Comparison of ENCODE assay signal across 19 cellular contexts in genomic region chrY:12701181-12701695, GRCh38. TPM values are rescaled to one million over a fixed set of nuclear protein-coding genes. Genes with fewer than 3 reads are reported as not detected.
DNase-seq lines count a peak whose midpoint lies in the region; ATAC-seq and TF ChIP-seq lines count a peak whose summit lies in the region.
"Had no signal": no experiment of that assay in that cellular context is flagged by ENCODE, and none has a peak within 500 bp of the region (broad histone marks: within the 10 kb centered on the region; RNA-seq: fewer than 3 reads in every experiment).

Gene USP9Y, plus strand, starts transcription at chrY:12701231. Its CDS starts 8,217 bp downstream, at chrY:12709448.

- POLR2A ChIA-PET in activated B cell treated with CpG ODN at 0.5 μM for 24 hours (lab: Charles Lee) = no interaction called here

- no peaks in the 10 kb centered on the region for H3K27me3 ChIP-seq in kidney epithelial cell (ENCODE audit: control insufficient read depth, insufficient read depth, low read length)
- H3K27me3 ChIP-seq: brain microvascular endothelial cell, gastrocnemius medialis, upper lobe of left lung had no signal

- CTCF ChIA-PET in activated B cell treated with CpG ODN at 0.5 μM for 24 hours (lab: Charles Lee) = no interaction called here

- DNase-seq in natural killer cell = no peak
- no peak for DNase-seq in natural killer cell treated with Interleukin-12 subunit alpha and Interleukin-12 subunit beta and Interleukin-15 and Interleukin-18, amount 100 ng/mL, for 72 hours (ENCODE audit: low spot score)
- DNase-seq in activated B cell treated with CpG ODN at 0.5 μM for 24 hours = no peak
- no peak for DNase-seq in kidney epithelial cell (ENCODE audit: low read depth)
- no peak for DNase-seq in AML-193 (lab: John Stamatoyannopoulos, UW)
- DNase-seq: brain microvascular endothelial cell; CD4-positive, alpha-beta memory T cell; effector memory CD8-positive, alpha-beta T cell; gastrocnemius medialis; GF-D8; IMR-90; islet precursor cell; NCI-H1048; NCI-H2227 treated with DMSO at 0.1 percent for 48 hours; upper lobe of left lung; WERI-Rb-1 had no signal

- H3K27me3 Mint-ChIP-seq in natural killer cell (ENCODE audit: low read depth in 2 of 2) (no peaks in the 10 kb centered on the region), activated B cell treated with CpG ODN at 0.5 μM for 24 hours (no peaks in the 10 kb centered on the region)
- H3K27me3 Mint-ChIP-seq in natural killer cell treated with Interleukin-12 subunit alpha and Interleukin-12 subunit beta and Interleukin-15 and Interleukin-18, amount 100 ng/mL, for 72 hours = no peaks in the 10 kb centered on the region
- H3K27me3 Mint-ChIP-seq: CD4-positive, alpha-beta memory T cell; effector memory CD8-positive, alpha-beta T cell had no signal

- H3K4me1 Mint-ChIP-seq in natural killer cell (peaks cover 0 to 18% of the 10 kb centered on the region in 2 donors), activated B cell treated with CpG ODN at 0.5 μM for 24 hours (peaks cover 17% of the 10 kb centered on the region)
- H3K4me1 Mint-ChIP-seq in natural killer cell treated with Interleukin-12 subunit alpha and Interleukin-12 subunit beta and Interleukin-15 and Interleukin-18, amount 100 ng/mL, for 72 hours (ENCODE audit: low read depth in 2 of 2) = peaks cover 0 to 11% of the 10 kb centered on the region in 2 donors

- H3K36me3 Mint-ChIP-seq in natural killer cell = no peaks in the 10 kb centered on the region
- peaks cover 28% of the 10 kb centered on the region for H3K36me3 Mint-ChIP-seq in natural killer cell treated with Interleukin-12 subunit alpha and Interleukin-12 subunit beta and Interleukin-15 and Interleukin-18, amount 100 ng/mL, for 72 hours
- H3K36me3 Mint-ChIP-seq in activated B cell treated with CpG ODN at 0.5 μM for 24 hours (ENCODE audit: low read depth) = peaks cover 53% of the 10 kb centered on the region

- no peaks in the 10 kb centered on the region for H3K9me3 Mint-ChIP-seq in natural killer cell
- no peaks in the 10 kb centered on the region for H3K9me3 Mint-ChIP-seq in natural killer cell treated with Interleukin-12 subunit alpha and Interleukin-12 subunit beta and Interleukin-15 and Interleukin-18, amount 100 ng/mL, for 72 hours
- peaks cover 11% of the 10 kb centered on the region for H3K9me3 Mint-ChIP-seq in activated B cell treated with CpG ODN at 0.5 μM for 24 hours

- ATAC-seq in natural killer cell (no peak), activated B cell treated with CpG ODN at 0.5 μM for 24 hours (ENCODE audit: low read depth) (no peak), GM19023 (IDR thresholded peaks at IDR 0.05; ENCODE audit: unreplicated experiment) (no peak), HG02678 (IDR thresholded peaks at IDR 0.05; ENCODE audit: unreplicated experiment) (no peak)
- ATAC-seq in natural killer cell treated with Interleukin-12 subunit alpha and Interleukin-12 subunit beta and Interleukin-15 and Interleukin-18, amount 100 ng/mL, for 72 hours = no peak
- ATAC-seq: effector memory CD8-positive, alpha-beta T cell; gastrocnemius medialis; SK-N-SH treated with all-trans-retinoic acid at 6 μM for 48 hours had no signal

- H3K4me3 Mint-ChIP-seq in natural killer cell (no peak within 1 kb of the TSS), activated B cell treated with CpG ODN at 0.5 μM for 24 hours (no peak within 1 kb of the TSS)
- no peak within 1 kb of the TSS for H3K4me3 Mint-ChIP-seq in natural killer cell treated with Interleukin-12 subunit alpha and Interleukin-12 subunit beta and Interleukin-15 and Interleukin-18, amount 100 ng/mL, for 72 hours
- H3K4me3 Mint-ChIP-seq: CD4-positive, alpha-beta memory T cell; effector memory CD8-positive, alpha-beta T cell had no signal

- TF ChIP-seq CTCF in natural killer cell (IDR thresholded peaks at IDR 0.05) (no peak), activated B cell treated with CpG ODN at 0.5 μM for 24 hours (IDR thresholded peaks at IDR 0.05) (no peak), kidney epithelial cell (IDR thresholded peaks at IDR 0.05; ENCODE audit: insufficient read depth, low read length, poor library complexity, severe bottlenecking) (no peak)

- H3K27ac Mint-ChIP-seq in natural killer cell (peak within 1 kb of the TSS in 1 of 2 donors; percentile 58), activated B cell treated with CpG ODN at 0.5 μM for 24 hours (peak within 1 kb of the TSS; percentile 41)
- no peak within 1 kb of the TSS for H3K27ac Mint-ChIP-seq in natural killer cell treated with Interleukin-12 subunit alpha and Interleukin-12 subunit beta and Interleukin-15 and Interleukin-18, amount 100 ng/mL, for 72 hours

- H3K36me3 ChIP-seq in kidney epithelial cell (ENCODE audit: control insufficient read depth, insufficient read depth, low read length) = no peaks in the 10 kb centered on the region
- H3K36me3 ChIP-seq: brain microvascular endothelial cell, gastrocnemius medialis, WERI-Rb-1 had no signal

- intact Hi-C loops in natural killer cell (cut with micrococcal nuclease) = no loop called here
- intact Hi-C loops in activated B cell treated with CpG ODN at 0.5 μM for 24 hours (cut with micrococcal nuclease) = loop anchor here (5.0 kb wide), 1 partner anchor 39 kb away; no protein-coding TSS in a partner anchor

- no peak within 1 kb of the TSS for H3K4me3 ChIP-seq in kidney epithelial cell (ENCODE audit: low read depth, low read length)
- H3K4me3 ChIP-seq: gastrocnemius medialis, upper lobe of left lung had no signal

RNA-seq across cellular contexts. Expression of gene USP9Y, which starts in this region (rescaled TPM):
- total RNA-seq in natural killer cell (10 to 100 TPM in 2 of 3 donors, not detected in 1; 32.5 to 38.2 TPM), activated B cell treated with CpG ODN at 0.5 μM for 24 hours (25.8 and 29.3 TPM in 2 replicates), kidney epithelial cell (24.6 and 27.8 TPM in 2 replicates)
- 10 to 100 TPM in 1 of 2 donors, not detected in 1; 16.1 TPM for total RNA-seq in natural killer cell treated with Interleukin-12 subunit alpha and Interleukin-12 subunit beta and Interleukin-15 and Interleukin-18, amount 100 ng/mL, for 72 hours
- total RNA-seq: IMR-90 had no signal
